In genomic region chr17:19939993-19940721, GRCh38 we compare ENCODE assay signal across 1 cellular context.
TF ChIP-seq lines count a peak whose summit lies in the region.

No MANE protein-coding gene starts in this region.

TF ChIP-seq in IMR-90, 13 proteins besides CTCF, POLR2A, EP300 and RAD21 (continued from another document):
- no peak for TF ChIP-seq ELK1 (IDR thresholded peaks at IDR 0.05; ENCODE audit: borderline replicate concordance, low read depth, low read length)
- no peak for TF ChIP-seq BHLHE40 (IDR thresholded peaks at IDR 0.05; ENCODE audit: low read depth, low read length)
- no peak for TF ChIP-seq NFE2L2 (IDR thresholded peaks at IDR 0.05; ENCODE audit: low read depth, low read length)
- no peak for TF ChIP-seq MAFK (IDR thresholded peaks at IDR 0.05; ENCODE audit: low read depth, low read length)
- no peak for TF ChIP-seq MAZ (IDR thresholded peaks at IDR 0.05; ENCODE audit: borderline replicate concordance, low read depth, low read length)
- no peak for TF ChIP-seq CEBPB (IDR thresholded peaks at IDR 0.05; ENCODE audit: low read depth, low read length)
